Comparison of ENCODE assay signal across 9 cellular contexts in genomic region chr6:33914519-33915120, GRCh38.
DNase-seq lines count a peak whose midpoint lies in the region; ATAC-seq, FAIRE-seq and TF ChIP-seq lines count a peak whose summit lies in the region.
"Had no signal": no experiment of that assay in that cellular context is flagged by ENCODE, and none has a peak within 500 bp of the region (broad histone marks: within the 10 kb centered on the region; RNA-seq: fewer than 3 reads in every experiment).

No MANE protein-coding gene starts in this region.

- H3K27me3 ChIP-seq in DOHH2 (ENCODE audit: control insufficient read depth, low read length) (peaks cover 41% of the 10 kb centered on the region), small intestine (ENCODE audit: control insufficient read depth in 2 of 2, insufficient read depth in 2 of 2, low read length in 2 of 2) (no peaks in the 10 kb centered on the region)

- CTCF ChIA-PET in OCI-LY7 (lab: Charles Lee; ENCODE audit: unreplicated experiment), result interaction anchor here (1.0 kb wide), 1 partner anchor 63 kb away, joined by 16 read pairs; no protein-coding TSS in a partner anchor

- H4K20me1 ChIP-seq in DOHH2 (ENCODE audit: control insufficient read depth, insufficient read depth, low read depth, low read length) (0 out of 2 replicates have a peak, but pooled peaks cover 4% of the 10 kb centered on the region), OCI-LY7 (ENCODE audit: insufficient read depth, low read length) (no peaks in the 10 kb centered on the region)

- DNase-seq in OCI-LY7 (ENCODE audit: low spot score) (peak; percentile 11), small intestine (peak; percentile 30), A172 (ENCODE audit: low spot score) (no peak), urothelium cell line (ENCODE audit: low spot score) (no peak), NCI-H524 treated with DMSO at 0.1 percent for 48 hours (lab: John Stamatoyannopoulos, UW) (no peak)
- DNase-seq in activated T-helper 9 cell treated with anti-CD3 and anti-CD28 coated beads, Interleukin-2, amount 50 U/mL, for 16 hours (ENCODE audit: low read depth), result peak; percentile 9
- DNase-seq: glutamatergic neuron had no signal

- no peaks in the 10 kb centered on the region for H3K9me3 ChIP-seq in DOHH2 (ENCODE audit: control insufficient read depth, insufficient read depth, low read length)
- H3K9me3 ChIP-seq in OCI-LY7 (ENCODE audit: low read length), result no peaks in the 10 kb centered on the region
- H3K9me3 ChIP-seq in small intestine (ENCODE audit: control insufficient read depth, low read depth), result no peaks in the 10 kb centered on the region

- peaks cover 12% of the 10 kb centered on the region for H3K4me1 ChIP-seq in DOHH2 (ENCODE audit: control insufficient read depth, low read length)
- no peaks in the 10 kb centered on the region for H3K4me1 ChIP-seq in OCI-LY7 (ENCODE audit: insufficient read depth, low read length, poor library complexity, severe bottlenecking)
- H3K4me1 ChIP-seq in small intestine (ENCODE audit: control insufficient read depth in 2 of 2, insufficient read depth in 1 of 2, low read depth in 1 of 2, low read length in 1 of 2), result no peaks in the 10 kb centered on the region

- 47 to 78% (median 65%) methylated on average over 8 of the region's 8 CpGs for WGBS in small intestine, 3 donors

- ATAC-seq in HG02623 (IDR thresholded peaks at IDR 0.05; ENCODE audit: unreplicated experiment), result no peak

- H3K79me2 ChIP-seq in DOHH2 (ENCODE audit: control insufficient read depth, low read length) (no peaks in the 10 kb centered on the region), OCI-LY7 (ENCODE audit: insufficient read depth, low read depth, low read length) (no peaks in the 10 kb centered on the region)

- H3K4me2 ChIP-seq in DOHH2 (ENCODE audit: low read length) (0 out of 2 replicates have a peak overlapping the region, but pooled peaks have one; percentile 10), OCI-LY7 (ENCODE audit: low read length) (no peak overlapping the region)

- H3K27ac ChIP-seq in DOHH2 (ENCODE audit: low read depth, low read length), result no peak overlapping the region
- H3K27ac ChIP-seq in OCI-LY7 (ENCODE audit: low read depth, low read length, poor library complexity, severe bottlenecking), result no peak overlapping the region
- peak overlapping the region in 1 of 2 donors; percentile 47 for H3K27ac ChIP-seq in small intestine (ENCODE audit: low read depth in 1 of 2, low read length in 1 of 2)

- FAIRE-seq in small intestine (lab: Jason Lieb, UNC) (no peak), urothelium cell line (lab: Jason Lieb, UNC) (no peak)

- no peaks in the 10 kb centered on the region for H3K9me2 ChIP-seq in DOHH2 (replicated peaks; ENCODE audit: control insufficient read depth, low read length)
- H3K9me2 ChIP-seq in OCI-LY7 (ENCODE audit: insufficient read depth, low read length), result no peaks in the 10 kb centered on the region

- POLR2A ChIA-PET in OCI-LY7 (lab: Charles Lee), result no interaction called here

- BruUV-seq in OCI-LY7 (replicated peaks; lab: Mats Ljungman, UMichigan), result no TSS peak

- H3K4me3 ChIP-seq in DOHH2 (ENCODE audit: low read length), result no peak overlapping the region
- H3K4me3 ChIP-seq in OCI-LY7 (ENCODE audit: low read depth, low read length, poor library complexity, severe bottlenecking), result no peak overlapping the region
- no peak overlapping the region for H3K4me3 ChIP-seq in small intestine (ENCODE audit: low read depth in 1 of 2, low read length in 2 of 2)

- TF ChIP-seq CTCF in DOHH2 (IDR thresholded peaks at IDR 0.05; ENCODE audit: low read depth, low read length, poor library complexity, severe bottlenecking), result no peak
- no peak for TF ChIP-seq CTCF in OCI-LY7 (conservative IDR thresholded peaks at IDR 0.05; ENCODE audit: low read length)

- H3F3A ChIP-seq in DOHH2 (ENCODE audit: control insufficient read depth, insufficient read depth), result no peaks in the 10 kb centered on the region

- no peaks in the 10 kb centered on the region for H3K36me3 ChIP-seq in DOHH2 (ENCODE audit: control insufficient read depth, low read length)
- H3K36me3 ChIP-seq in OCI-LY7 (ENCODE audit: insufficient read depth, low read length), result no peaks in the 10 kb centered on the region
- H3K36me3 ChIP-seq in small intestine (ENCODE audit: control insufficient read depth in 2 of 2, insufficient read depth in 2 of 2, low read length in 2 of 2), result no peaks in the 10 kb centered on the region

- H2AFZ ChIP-seq in OCI-LY7 (ENCODE audit: low read length), result no peak overlapping the region

- intact Hi-C loops in OCI-LY7 (cut with micrococcal nuclease; ENCODE audit: unreplicated experiment), result no loop called here

Comparison
In these comparisons a context has a peak if more than half of its experiments do, and no peak if none do; other contexts are left out.
1. DNase-seq: peak in OCI-LY7 (single experiment), activated T-helper 9 cell treated with anti-CD3 and anti-CD28 coated beads, Interleukin-2, amount 50 U/mL, for 16 hours (single experiment) and small intestine (single experiment); none in A172 (single experiment), urothelium cell line (single experiment) and NCI-H524 treated with DMSO at 0.1 percent for 48 hours (single experiment).